ENCODE assay signal across 1 cellular context in the genomic region with DNA sequence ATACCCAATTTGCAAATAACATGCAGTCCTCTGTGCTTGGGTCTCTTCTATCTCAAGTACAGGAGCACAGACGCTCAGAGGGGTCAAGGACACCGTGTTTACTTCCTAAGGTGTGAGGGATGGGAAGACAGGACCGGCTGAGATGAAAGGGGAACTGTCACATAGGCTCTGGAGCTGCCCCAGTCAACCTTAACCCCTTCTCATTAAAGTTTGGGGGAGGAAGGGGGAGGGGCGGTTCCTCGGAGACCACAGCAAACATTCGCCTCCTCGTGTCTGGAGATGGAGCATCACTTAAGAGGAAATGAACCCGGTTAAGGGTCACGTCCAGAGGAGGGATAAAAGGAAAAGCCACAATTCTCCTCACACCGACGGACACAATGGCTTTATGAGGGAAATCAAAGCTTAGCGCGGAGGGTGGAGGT.
TF ChIP-seq lines count a peak whose summit lies in the region.

No MANE protein-coding gene starts in this region.

TF ChIP-seq in HepG2, 621 proteins besides CTCF, POLR2A, EP300 and RAD21 (continued from another document and continues in another):
- TF ChIP-seq, protein P1, sequence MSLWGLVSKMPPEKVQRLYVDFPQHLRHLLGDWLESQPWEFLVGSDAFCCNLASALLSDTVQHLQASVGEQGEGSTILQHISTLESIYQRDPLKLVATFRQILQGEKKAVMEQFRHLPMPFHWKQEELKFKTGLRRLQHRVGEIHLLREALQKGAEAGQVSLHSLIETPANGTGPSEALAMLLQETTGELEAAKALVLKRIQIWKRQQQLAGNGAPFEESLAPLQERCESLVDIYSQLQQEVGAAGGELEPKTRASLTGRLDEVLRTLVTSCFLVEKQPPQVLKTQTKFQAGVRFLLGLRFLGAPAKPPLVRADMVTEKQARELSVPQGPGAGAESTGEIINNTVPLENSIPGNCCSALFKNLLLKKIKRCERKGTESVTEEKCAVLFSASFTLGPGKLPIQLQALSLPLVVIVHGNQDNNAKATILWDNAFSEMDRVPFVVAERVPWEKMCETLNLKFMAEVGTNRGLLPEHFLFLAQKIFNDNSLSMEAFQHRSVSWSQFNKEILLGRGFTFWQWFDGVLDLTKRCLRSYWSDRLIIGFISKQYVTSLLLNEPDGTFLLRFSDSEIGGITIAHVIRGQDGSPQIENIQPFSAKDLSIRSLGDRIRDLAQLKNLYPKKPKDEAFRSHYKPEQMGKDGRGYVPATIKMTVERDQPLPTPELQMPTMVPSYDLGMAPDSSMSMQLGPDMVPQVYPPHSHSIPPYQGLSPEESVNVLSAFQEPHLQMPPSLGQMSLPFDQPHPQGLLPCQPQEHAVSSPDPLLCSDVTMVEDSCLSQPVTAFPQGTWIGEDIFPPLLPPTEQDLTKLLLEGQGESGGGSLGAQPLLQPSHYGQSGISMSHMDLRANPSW (CRISPR knock-in tag; IDR thresholded peaks at IDR 0.05; ENCODE audit: borderline replicate concordance) = no peak
- TF ChIP-seq SIN3B (IDR thresholded peaks at IDR 0.05; ENCODE audit: low read length) (no peak), ZNF20 (CRISPR knock-in tag; IDR thresholded peaks at IDR 0.05) (no peak), RXRB (CRISPR knock-in tag; IDR thresholded peaks at IDR 0.05; ENCODE audit: borderline replicate concordance) (peak; percentile 89), ZIK1 (CRISPR knock-in tag; IDR thresholded peaks at IDR 0.05; ENCODE audit: borderline replicate concordance, low read depth) (no peak), SNAI1 (CRISPR knock-in tag; IDR thresholded peaks at IDR 0.05; ENCODE audit: borderline replicate concordance) (no peak), ZNF614 (CRISPR knock-in tag; IDR thresholded peaks at IDR 0.05; ENCODE audit: borderline replicate concordance) (0 out of 2 replicates have a peak, but pooled peaks have one; percentile 43), TAF1 (CRISPR knock-in tag; IDR thresholded peaks at IDR 0.05) (no peak), TMF1 (CRISPR knock-in tag; IDR thresholded peaks at IDR 0.05; ENCODE audit: low read depth) (no peak), ZFP62 (CRISPR knock-in tag; IDR thresholded peaks at IDR 0.05) (no peak), NRL (CRISPR knock-in tag; IDR thresholded peaks at IDR 0.05; ENCODE audit: borderline replicate concordance) (no peak), ZNF557 (CRISPR knock-in tag; IDR thresholded peaks at IDR 0.05) (no peak), WIZ (CRISPR knock-in tag; IDR thresholded peaks at IDR 0.05) (no peak), SCMH1 (CRISPR knock-in tag; IDR thresholded peaks at IDR 0.05; ENCODE audit: borderline replicate concordance) (no peak), ZSCAN21 (CRISPR knock-in tag; IDR thresholded peaks at IDR 0.05; ENCODE audit: borderline replicate concordance) (peak; percentile 34; the same call in 1 of the 2 replicates), ZNF333 (CRISPR knock-in tag; IDR thresholded peaks at IDR 0.05; ENCODE audit: borderline replicate concordance) (0 out of 2 replicates have a peak, but pooled peaks have one; percentile 40), ZNF256 (CRISPR knock-in tag; conservative IDR thresholded peaks at IDR 0.05) (no peak), GZF1 (CRISPR knock-in tag; IDR thresholded peaks at IDR 0.05) (no peak), HNRNPH1 (optimal IDR thresholded peaks at IDR 0.05; ENCODE audit: low read depth, low read length) (no peak), POLR2AphosphoS5 (IDR thresholded peaks at IDR 0.05; ENCODE audit: low read depth, low read length) (peak; percentile 51; the same call in 1 of the 2 replicates), MAFG (CRISPR knock-in tag; IDR thresholded peaks at IDR 0.05) (no peak), MAFK (conservative IDR thresholded peaks at IDR 0.05 in 1 of 2, IDR thresholded peaks at IDR 0.05 in 1 of 2; ENCODE audit: low read length in 2 of 2) (no peak), NR2F2 (IDR thresholded peaks at IDR 0.05; ENCODE audit: borderline replicate concordance, low read depth) (peak; percentile 87), ZNF720 (CRISPR knock-in tag; IDR thresholded peaks at IDR 0.05) (no peak), SAFB2 (CRISPR knock-in tag; IDR thresholded peaks at IDR 0.05; ENCODE audit: borderline replicate concordance, low read depth) (no peak)
- TF ChIP-seq, protein P2, sequence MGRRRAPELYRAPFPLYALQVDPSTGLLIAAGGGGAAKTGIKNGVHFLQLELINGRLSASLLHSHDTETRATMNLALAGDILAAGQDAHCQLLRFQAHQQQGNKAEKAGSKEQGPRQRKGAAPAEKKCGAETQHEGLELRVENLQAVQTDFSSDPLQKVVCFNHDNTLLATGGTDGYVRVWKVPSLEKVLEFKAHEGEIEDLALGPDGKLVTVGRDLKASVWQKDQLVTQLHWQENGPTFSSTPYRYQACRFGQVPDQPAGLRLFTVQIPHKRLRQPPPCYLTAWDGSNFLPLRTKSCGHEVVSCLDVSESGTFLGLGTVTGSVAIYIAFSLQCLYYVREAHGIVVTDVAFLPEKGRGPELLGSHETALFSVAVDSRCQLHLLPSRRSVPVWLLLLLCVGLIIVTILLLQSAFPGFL (CRISPR knock-in tag; IDR thresholded peaks at IDR 0.05) = no peak
- TF ChIP-seq, protein P3, sequence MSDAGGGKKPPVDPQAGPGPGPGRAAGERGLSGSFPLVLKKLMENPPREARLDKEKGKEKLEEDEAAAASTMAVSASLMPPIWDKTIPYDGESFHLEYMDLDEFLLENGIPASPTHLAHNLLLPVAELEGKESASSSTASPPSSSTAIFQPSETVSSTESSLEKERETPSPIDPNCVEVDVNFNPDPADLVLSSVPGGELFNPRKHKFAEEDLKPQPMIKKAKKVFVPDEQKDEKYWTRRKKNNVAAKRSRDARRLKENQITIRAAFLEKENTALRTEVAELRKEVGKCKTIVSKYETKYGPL (CRISPR knock-in tag; IDR thresholded peaks at IDR 0.05) = no peak
- TF ChIP-seq, protein P4, sequence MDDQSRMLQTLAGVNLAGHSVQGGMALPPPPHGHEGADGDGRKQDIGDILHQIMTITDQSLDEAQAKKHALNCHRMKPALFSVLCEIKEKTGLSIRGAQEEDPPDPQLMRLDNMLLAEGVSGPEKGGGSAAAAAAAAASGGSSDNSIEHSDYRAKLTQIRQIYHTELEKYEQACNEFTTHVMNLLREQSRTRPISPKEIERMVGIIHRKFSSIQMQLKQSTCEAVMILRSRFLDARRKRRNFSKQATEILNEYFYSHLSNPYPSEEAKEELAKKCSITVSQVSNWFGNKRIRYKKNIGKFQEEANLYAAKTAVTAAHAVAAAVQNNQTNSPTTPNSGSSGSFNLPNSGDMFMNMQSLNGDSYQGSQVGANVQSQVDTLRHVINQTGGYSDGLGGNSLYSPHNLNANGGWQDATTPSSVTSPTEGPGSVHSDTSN (CRISPR knock-in tag; IDR thresholded peaks at IDR 0.05; ENCODE audit: borderline replicate concordance) = no peak
- TF ChIP-seq, protein P5, sequence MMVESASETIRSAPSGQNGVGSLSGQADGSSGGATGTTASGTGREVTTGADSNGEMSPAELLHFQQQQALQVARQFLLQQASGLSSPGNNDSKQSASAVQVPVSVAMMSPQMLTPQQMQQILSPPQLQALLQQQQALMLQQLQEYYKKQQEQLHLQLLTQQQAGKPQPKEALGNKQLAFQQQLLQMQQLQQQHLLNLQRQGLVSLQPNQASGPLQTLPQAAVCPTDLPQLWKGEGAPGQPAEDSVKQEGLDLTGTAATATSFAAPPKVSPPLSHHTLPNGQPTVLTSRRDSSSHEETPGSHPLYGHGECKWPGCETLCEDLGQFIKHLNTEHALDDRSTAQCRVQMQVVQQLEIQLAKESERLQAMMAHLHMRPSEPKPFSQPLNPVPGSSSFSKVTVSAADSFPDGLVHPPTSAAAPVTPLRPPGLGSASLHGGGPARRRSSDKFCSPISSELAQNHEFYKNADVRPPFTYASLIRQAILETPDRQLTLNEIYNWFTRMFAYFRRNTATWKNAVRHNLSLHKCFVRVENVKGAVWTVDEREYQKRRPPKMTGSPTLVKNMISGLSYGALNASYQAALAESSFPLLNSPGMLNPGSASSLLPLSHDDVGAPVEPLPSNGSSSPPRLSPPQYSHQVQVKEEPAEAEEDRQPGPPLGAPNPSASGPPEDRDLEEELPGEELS (CRISPR knock-in tag; IDR thresholded peaks at IDR 0.05) = peak; percentile 87
- TF ChIP-seq, protein P6, sequence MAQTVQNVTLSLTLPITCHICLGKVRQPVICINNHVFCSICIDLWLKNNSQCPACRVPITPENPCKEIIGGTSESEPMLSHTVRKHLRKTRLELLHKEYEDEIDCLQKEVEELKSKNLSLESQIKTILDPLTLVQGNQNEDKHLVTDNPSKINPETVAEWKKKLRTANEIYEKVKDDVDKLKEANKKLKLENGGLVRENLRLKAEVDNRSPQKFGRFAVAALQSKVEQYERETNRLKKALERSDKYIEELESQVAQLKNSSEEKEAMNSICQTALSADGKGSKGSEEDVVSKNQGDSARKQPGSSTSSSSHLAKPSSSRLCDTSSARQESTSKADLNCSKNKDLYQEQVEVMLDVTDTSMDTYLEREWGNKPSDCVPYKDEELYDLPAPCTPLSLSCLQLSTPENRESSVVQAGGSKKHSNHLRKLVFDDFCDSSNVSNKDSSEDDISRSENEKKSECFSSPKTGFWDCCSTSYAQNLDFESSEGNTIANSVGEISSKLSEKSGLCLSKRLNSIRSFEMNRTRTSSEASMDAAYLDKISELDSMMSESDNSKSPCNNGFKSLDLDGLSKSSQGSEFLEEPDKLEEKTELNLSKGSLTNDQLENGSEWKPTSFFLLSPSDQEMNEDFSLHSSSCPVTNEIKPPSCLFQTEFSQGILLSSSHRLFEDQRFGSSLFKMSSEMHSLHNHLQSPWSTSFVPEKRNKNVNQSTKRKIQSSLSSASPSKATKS (CRISPR knock-in tag; IDR thresholded peaks at IDR 0.05) = no peak; the same call in 1 of the 2 replicates
- TF ChIP-seq, protein P7, sequence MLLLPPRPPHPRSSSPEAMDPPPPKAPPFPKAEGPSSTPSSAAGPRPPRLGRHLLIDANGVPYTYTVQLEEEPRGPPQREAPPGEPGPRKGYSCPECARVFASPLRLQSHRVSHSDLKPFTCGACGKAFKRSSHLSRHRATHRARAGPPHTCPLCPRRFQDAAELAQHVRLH (CRISPR knock-in tag; IDR thresholded peaks at IDR 0.05; ENCODE audit: borderline replicate concordance, low read depth) = 0 out of 2 replicates have a peak, but pooled peaks have one; percentile 30
- TF ChIP-seq, protein P8, sequence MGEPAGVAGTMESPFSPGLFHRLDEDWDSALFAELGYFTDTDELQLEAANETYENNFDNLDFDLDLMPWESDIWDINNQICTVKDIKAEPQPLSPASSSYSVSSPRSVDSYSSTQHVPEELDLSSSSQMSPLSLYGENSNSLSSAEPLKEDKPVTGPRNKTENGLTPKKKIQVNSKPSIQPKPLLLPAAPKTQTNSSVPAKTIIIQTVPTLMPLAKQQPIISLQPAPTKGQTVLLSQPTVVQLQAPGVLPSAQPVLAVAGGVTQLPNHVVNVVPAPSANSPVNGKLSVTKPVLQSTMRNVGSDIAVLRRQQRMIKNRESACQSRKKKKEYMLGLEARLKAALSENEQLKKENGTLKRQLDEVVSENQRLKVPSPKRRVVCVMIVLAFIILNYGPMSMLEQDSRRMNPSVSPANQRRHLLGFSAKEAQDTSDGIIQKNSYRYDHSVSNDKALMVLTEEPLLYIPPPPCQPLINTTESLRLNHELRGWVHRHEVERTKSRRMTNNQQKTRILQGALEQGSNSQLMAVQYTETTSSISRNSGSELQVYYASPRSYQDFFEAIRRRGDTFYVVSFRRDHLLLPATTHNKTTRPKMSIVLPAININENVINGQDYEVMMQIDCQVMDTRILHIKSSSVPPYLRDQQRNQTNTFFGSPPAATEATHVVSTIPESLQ (CRISPR knock-in tag; conservative IDR thresholded peaks at IDR 0.05) = no peak
- TF ChIP-seq, protein P9, sequence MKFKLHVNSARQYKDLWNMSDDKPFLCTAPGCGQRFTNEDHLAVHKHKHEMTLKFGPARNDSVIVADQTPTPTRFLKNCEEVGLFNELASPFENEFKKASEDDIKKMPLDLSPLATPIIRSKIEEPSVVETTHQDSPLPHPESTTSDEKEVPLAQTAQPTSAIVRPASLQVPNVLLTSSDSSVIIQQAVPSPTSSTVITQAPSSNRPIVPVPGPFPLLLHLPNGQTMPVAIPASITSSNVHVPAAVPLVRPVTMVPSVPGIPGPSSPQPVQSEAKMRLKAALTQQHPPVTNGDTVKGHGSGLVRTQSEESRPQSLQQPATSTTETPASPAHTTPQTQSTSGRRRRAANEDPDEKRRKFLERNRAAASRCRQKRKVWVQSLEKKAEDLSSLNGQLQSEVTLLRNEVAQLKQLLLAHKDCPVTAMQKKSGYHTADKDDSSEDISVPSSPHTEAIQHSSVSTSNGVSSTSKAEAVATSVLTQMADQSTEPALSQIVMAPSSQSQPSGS (CRISPR knock-in tag; IDR thresholded peaks at IDR 0.05) = no peak
- TF ChIP-seq, protein P10, sequence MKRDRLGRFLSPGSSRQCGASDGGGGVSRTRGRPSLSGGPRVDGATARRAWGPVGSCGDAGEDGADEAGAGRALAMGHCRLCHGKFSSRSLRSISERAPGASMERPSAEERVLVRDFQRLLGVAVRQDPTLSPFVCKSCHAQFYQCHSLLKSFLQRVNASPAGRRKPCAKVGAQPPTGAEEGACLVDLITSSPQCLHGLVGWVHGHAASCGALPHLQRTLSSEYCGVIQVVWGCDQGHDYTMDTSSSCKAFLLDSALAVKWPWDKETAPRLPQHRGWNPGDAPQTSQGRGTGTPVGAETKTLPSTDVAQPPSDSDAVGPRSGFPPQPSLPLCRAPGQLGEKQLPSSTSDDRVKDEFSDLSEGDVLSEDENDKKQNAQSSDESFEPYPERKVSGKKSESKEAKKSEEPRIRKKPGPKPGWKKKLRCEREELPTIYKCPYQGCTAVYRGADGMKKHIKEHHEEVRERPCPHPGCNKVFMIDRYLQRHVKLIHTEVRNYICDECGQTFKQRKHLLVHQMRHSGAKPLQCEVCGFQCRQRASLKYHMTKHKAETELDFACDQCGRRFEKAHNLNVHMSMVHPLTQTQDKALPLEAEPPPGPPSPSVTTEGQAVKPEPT (CRISPR knock-in tag; IDR thresholded peaks at IDR 0.05; ENCODE audit: low read depth) = no peak
